1 cellular context compared by ENCODE assay signal in the genomic region with DNA sequence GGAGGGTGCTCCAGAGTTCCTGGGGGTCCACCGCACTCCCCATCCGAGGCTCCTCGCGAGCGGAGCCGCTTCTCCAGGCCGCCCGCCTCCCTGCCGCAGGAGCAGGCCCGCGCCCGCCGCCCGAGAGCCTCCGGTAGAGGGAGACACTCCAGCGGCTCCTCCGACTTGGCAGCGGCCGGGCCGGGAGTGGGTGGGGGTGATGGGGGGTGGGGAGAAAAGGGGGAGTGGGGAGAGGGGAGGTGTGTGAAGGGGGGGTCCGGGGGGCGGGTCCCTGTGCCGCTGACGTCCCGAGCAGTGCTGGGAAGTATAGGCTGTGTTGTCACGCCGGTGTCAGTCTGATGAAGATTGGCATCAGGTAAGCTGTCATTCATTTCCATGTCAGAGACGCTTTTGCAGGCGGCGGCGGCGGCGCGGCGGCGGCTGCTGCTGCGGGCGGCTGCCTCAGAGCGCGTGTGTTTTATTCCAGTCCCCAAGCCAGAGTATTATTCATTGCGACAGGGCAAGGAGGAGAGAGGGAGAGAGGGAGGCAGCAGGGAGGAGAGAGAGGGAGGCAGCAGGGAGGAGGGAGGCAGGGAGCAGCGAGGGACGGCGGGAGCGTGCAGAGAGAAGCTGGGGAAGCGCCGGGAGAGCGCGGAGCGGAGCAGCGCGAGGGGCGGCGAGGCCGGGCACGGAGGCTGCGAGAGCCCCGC.
A peak's percentile ranks its signal among the peaks of the same experiment; 100 is the strongest.
TF ChIP-seq lines count a peak whose summit lies in the region.

A gene with protein sequence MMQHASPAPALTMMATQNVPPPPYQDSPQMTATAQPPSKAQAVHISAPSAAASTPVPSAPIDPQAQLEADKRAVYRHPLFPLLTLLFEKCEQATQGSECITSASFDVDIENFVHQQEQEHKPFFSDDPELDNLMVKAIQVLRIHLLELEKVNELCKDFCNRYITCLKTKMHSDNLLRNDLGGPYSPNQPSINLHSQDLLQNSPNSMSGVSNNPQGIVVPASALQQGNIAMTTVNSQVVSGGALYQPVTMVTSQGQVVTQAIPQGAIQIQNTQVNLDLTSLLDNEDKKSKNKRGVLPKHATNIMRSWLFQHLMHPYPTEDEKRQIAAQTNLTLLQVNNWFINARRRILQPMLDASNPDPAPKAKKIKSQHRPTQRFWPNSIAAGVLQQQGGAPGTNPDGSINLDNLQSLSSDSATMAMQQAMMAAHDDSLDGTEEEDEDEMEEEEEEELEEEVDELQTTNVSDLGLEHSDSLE (plus strand): TSS at position 330 of the 689 bp plus-strand sequence. CDS start 186,555 bp downstream, outside the sequence.

TF ChIP-seq in H1, 55 proteins besides CTCF, POLR2A, EP300 and RAD21:
- TF ChIP-seq BCL11A (IDR thresholded peaks at IDR 0.05; ENCODE audit: low read depth in 2 of 2, low read length in 2 of 2) (no peak), CBX8 (IDR thresholded peaks at IDR 0.05; ENCODE audit: borderline replicate concordance, low read depth, low read length) (no peak), CBX5 (IDR thresholded peaks at IDR 0.05; ENCODE audit: low read depth, low read length) (no peak), CTBP2 (IDR thresholded peaks at IDR 0.05; ENCODE audit: borderline replicate concordance, insufficient read depth, insufficient read length, low read length) (peak; percentile 21), SAP30 (IDR thresholded peaks at IDR 0.05; ENCODE audit: insufficient read depth, insufficient replicate concordance, low read length) (peak; percentile 17), KDM4A (IDR thresholded peaks at IDR 0.05; ENCODE audit: low read depth, low read length, severe bottlenecking) (peak; percentile 20), CREB1 (IDR thresholded peaks at IDR 0.05) (0 out of 2 replicates have a peak, but pooled peaks have one; percentile 59), EGR1 (IDR thresholded peaks at IDR 0.05; ENCODE audit: borderline replicate concordance, low read depth, low read length) (peak; percentile 42; the same call in 1 of the 2 replicates), POLR2AphosphoS5 (IDR thresholded peaks at IDR 0.05; ENCODE audit: low read depth, low read length) (no peak), RBBP5 (IDR thresholded peaks at IDR 0.05; ENCODE audit: borderline replicate concordance, low read depth, low read length) (peak; percentile 75; the same call in 1 of the 2 replicates), TAF1 (IDR thresholded peaks at IDR 0.05; ENCODE audit: low read depth, low read length) (peak; percentile 28; the same call in 1 of the 2 replicates)
- TF ChIP-seq, protein P1, sequence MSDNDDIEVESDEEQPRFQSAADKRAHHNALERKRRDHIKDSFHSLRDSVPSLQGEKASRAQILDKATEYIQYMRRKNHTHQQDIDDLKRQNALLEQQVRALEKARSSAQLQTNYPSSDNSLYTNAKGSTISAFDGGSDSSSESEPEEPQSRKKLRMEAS (IDR thresholded peaks at IDR 0.05) = peak; percentile 43
- TF ChIP-seq, protein P2, sequence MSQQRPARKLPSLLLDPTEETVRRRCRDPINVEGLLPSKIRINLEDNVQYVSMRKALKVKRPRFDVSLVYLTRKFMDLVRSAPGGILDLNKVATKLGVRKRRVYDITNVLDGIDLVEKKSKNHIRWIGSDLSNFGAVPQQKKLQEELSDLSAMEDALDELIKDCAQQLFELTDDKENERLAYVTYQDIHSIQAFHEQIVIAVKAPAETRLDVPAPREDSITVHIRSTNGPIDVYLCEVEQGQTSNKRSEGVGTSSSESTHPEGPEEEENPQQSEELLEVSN (IDR thresholded peaks at IDR 0.05) = no peak
